ENCODE assay signal across 1 cellular context in the genomic region with DNA sequence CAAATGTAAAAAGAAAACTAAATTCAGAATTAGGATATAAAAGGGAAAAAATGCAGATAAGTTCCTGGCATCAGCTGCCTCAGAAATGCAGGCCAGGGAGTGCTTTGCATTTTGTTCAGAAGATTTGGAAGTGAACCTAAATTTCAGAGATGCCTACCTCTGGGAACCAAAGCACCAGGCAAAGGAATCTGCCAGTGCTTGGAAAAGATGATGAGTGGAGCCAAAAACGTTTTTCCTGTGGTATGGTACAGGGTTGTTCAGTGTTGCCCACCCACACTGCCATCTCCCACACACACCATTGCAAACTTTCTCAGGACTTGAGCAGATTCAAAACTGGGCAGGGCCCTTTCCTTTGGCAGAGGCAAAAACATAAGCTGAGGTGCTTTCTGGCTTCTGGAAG.
TF ChIP-seq lines count a peak whose summit lies in the region.

No MANE protein-coding gene starts in this region.

TF ChIP-seq in H1, 55 proteins besides CTCF, POLR2A, EP300 and RAD21 (continued from another document):
- TF ChIP-seq, protein P1, sequence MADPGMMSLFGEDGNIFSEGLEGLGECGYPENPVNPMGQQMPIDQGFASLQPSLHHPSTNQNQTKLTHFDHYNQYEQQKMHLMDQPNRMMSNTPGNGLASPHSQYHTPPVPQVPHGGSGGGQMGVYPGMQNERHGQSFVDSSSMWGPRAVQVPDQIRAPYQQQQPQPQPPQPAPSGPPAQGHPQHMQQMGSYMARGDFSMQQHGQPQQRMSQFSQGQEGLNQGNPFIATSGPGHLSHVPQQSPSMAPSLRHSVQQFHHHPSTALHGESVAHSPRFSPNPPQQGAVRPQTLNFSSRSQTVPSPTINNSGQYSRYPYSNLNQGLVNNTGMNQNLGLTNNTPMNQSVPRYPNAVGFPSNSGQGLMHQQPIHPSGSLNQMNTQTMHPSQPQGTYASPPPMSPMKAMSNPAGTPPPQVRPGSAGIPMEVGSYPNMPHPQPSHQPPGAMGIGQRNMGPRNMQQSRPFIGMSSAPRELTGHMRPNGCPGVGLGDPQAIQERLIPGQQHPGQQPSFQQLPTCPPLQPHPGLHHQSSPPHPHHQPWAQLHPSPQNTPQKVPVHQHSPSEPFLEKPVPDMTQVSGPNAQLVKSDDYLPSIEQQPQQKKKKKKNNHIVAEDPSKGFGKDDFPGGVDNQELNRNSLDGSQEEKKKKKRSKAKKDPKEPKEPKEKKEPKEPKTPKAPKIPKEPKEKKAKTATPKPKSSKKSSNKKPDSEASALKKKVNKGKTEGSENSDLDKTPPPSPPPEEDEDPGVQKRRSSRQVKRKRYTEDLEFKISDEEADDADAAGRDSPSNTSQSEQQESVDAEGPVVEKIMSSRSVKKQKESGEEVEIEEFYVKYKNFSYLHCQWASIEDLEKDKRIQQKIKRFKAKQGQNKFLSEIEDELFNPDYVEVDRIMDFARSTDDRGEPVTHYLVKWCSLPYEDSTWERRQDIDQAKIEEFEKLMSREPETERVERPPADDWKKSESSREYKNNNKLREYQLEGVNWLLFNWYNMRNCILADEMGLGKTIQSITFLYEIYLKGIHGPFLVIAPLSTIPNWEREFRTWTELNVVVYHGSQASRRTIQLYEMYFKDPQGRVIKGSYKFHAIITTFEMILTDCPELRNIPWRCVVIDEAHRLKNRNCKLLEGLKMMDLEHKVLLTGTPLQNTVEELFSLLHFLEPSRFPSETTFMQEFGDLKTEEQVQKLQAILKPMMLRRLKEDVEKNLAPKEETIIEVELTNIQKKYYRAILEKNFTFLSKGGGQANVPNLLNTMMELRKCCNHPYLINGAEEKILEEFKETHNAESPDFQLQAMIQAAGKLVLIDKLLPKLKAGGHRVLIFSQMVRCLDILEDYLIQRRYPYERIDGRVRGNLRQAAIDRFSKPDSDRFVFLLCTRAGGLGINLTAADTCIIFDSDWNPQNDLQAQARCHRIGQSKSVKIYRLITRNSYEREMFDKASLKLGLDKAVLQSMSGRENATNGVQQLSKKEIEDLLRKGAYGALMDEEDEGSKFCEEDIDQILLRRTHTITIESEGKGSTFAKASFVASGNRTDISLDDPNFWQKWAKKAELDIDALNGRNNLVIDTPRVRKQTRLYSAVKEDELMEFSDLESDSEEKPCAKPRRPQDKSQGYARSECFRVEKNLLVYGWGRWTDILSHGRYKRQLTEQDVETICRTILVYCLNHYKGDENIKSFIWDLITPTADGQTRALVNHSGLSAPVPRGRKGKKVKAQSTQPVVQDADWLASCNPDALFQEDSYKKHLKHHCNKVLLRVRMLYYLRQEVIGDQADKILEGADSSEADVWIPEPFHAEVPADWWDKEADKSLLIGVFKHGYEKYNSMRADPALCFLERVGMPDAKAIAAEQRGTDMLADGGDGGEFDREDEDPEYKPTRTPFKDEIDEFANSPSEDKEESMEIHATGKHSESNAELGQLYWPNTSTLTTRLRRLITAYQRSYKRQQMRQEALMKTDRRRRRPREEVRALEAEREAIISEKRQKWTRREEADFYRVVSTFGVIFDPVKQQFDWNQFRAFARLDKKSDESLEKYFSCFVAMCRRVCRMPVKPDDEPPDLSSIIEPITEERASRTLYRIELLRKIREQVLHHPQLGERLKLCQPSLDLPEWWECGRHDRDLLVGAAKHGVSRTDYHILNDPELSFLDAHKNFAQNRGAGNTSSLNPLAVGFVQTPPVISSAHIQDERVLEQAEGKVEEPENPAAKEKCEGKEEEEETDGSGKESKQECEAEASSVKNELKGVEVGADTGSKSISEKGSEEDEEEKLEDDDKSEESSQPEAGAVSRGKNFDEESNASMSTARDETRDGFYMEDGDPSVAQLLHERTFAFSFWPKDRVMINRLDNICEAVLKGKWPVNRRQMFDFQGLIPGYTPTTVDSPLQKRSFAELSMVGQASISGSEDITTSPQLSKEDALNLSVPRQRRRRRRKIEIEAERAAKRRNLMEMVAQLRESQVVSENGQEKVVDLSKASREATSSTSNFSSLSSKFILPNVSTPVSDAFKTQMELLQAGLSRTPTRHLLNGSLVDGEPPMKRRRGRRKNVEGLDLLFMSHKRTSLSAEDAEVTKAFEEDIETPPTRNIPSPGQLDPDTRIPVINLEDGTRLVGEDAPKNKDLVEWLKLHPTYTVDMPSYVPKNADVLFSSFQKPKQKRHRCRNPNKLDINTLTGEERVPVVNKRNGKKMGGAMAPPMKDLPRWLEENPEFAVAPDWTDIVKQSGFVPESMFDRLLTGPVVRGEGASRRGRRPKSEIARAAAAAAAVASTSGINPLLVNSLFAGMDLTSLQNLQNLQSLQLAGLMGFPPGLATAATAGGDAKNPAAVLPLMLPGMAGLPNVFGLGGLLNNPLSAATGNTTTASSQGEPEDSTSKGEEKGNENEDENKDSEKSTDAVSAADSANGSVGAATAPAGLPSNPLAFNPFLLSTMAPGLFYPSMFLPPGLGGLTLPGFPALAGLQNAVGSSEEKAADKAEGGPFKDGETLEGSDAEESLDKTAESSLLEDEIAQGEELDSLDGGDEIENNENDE (IDR thresholded peaks at IDR 0.05; ENCODE audit: insufficient replicate concordance, low read length), result no peak
TF ChIP-seq in H1: peak in this region for 0.
